8 cellular contexts compared by ENCODE assay signal in genomic region chr9:34627716-34628655, GRCh38. TPM values are rescaled to one million over a fixed set of nuclear protein-coding genes. Genes with fewer than 3 reads are reported as not detected.
A peak's percentile ranks its signal among the peaks of the same experiment; 100 is the strongest.
DNase-seq lines count a peak whose midpoint lies in the region; ATAC-seq and TF ChIP-seq lines count a peak whose summit lies in the region.

No MANE protein-coding gene starts in this region.

- H3K4me3 ChIP-seq in iPS-11a (ENCODE audit: low read depth, low read length) = peak overlapping the region; percentile 6
- no peak overlapping the region for H3K4me3 ChIP-seq in skeletal muscle satellite cell (ENCODE audit: low read length)
- H3K4me3 ChIP-seq in lower leg skin (ENCODE audit: low read depth, poor library complexity, severe bottlenecking) = no peak overlapping the region

- H3K4me3 Mint-ChIP-seq in T-helper 2 cell treated with Interferon-gamma antibody and Interleukin-4, amounts not matched to agents 5 μg/mL and 100 μg/mL, for 36 hours = peak overlapping the region; percentile 81
- peak overlapping the region; percentile 73 for H3K4me3 Mint-ChIP-seq in activated CD8-positive, alpha-beta T cell treated with anti-CD3 and anti-CD28 coated beads, Interleukin-2, amount 10 ng/mL, durations not matched to agents 7 days and 5 days

- peaks cover 11% of the 10 kb centered on the region for H3K4me1 ChIP-seq in skeletal muscle satellite cell (ENCODE audit: control insufficient read depth, insufficient read depth, low read length)

- no peaks in the 10 kb centered on the region for H3K9me3 ChIP-seq in skeletal muscle satellite cell (replicated peaks; ENCODE audit: low read length)

- H3K36me3 ChIP-seq in skeletal muscle satellite cell (ENCODE audit: insufficient read depth, low read length) = no peaks in the 10 kb centered on the region

- intact Hi-C loops in lower leg skin (cut with DNase I; ENCODE audit: low total_unique reads) = no loop called here

- peaks cover 83% of the 10 kb centered on the region for H3K27me3 ChIP-seq in skeletal muscle satellite cell (ENCODE audit: control insufficient read depth, insufficient read depth, low read length)

- peaks cover 70% of the 10 kb centered on the region for H3K27me3 Mint-ChIP-seq in T-helper 2 cell treated with Interferon-gamma antibody and Interleukin-4, amounts not matched to agents 5 μg/mL and 100 μg/mL, for 36 hours (ENCODE audit: low read depth)
- peaks cover 63% of the 10 kb centered on the region for H3K27me3 Mint-ChIP-seq in activated CD8-positive, alpha-beta T cell treated with anti-CD3 and anti-CD28 coated beads, Interleukin-2, amount 10 ng/mL, durations not matched to agents 7 days and 5 days (ENCODE audit: low read depth)

- H3K9me3 Mint-ChIP-seq in T-helper 2 cell treated with Interferon-gamma antibody and Interleukin-4, amounts not matched to agents 5 μg/mL and 100 μg/mL, for 36 hours = no peaks in the 10 kb centered on the region
- H3K9me3 Mint-ChIP-seq in activated CD8-positive, alpha-beta T cell treated with anti-CD3 and anti-CD28 coated beads, Interleukin-2, amount 10 ng/mL, durations not matched to agents 7 days and 5 days (ENCODE audit: insufficient read depth) = no peaks in the 10 kb centered on the region

- no peak for ATAC-seq in activated CD8-positive, alpha-beta T cell treated with anti-CD3 and anti-CD28 coated beads, Interleukin-2, amount 10 ng/mL, durations not matched to agents 7 days and 5 days

- no peak overlapping the region for H3K9ac ChIP-seq in skeletal muscle satellite cell (ENCODE audit: low read depth, low read length)

- 49 to 51% methylated on average over 19 to 20 of the region's 20 CpGs for WGBS in lower leg skin, 2 donors

- no peak for DNase-seq in T-helper 2 cell treated with Interferon-gamma antibody and Interleukin-4, amounts not matched to agents 5 μg/mL and 100 μg/mL, for 36 hours (ENCODE audit: low spot score)
- DNase-seq in T-helper 2 cell = no peak
- no peak for DNase-seq in activated CD8-positive, alpha-beta T cell treated with anti-CD3 and anti-CD28 coated beads, Interleukin-2, amount 10 ng/mL, durations not matched to agents 7 days and 5 days
- no peak for DNase-seq in lower leg skin (ENCODE audit: low spot score in 2 of 2)
- DNase-seq in cerebellum (ENCODE audit: low spot score) = no peak
- no peak for DNase-seq in middle frontal gyrus (ENCODE audit: extremely low spot score, low spot score)

- peaks cover 12% of the 10 kb centered on the region for H3K4me1 Mint-ChIP-seq in T-helper 2 cell treated with Interferon-gamma antibody and Interleukin-4, amounts not matched to agents 5 μg/mL and 100 μg/mL, for 36 hours (ENCODE audit: low read depth)
- H3K4me1 Mint-ChIP-seq in activated CD8-positive, alpha-beta T cell treated with anti-CD3 and anti-CD28 coated beads, Interleukin-2, amount 10 ng/mL, durations not matched to agents 7 days and 5 days (ENCODE audit: low read depth) = peaks cover 20% of the 10 kb centered on the region

- POLR2A ChIA-PET in activated CD8-positive, alpha-beta T cell treated with anti-CD3 and anti-CD28 coated beads, Interleukin-2, amount 10 ng/mL, durations not matched to agents 7 days and 5 days (lab: Charles Lee) = no interaction called here

- no peak for TF ChIP-seq POLR2A in lower leg skin (IDR thresholded peaks at IDR 0.05)

- CTCF ChIA-PET in activated CD8-positive, alpha-beta T cell treated with anti-CD3 and anti-CD28 coated beads, Interleukin-2, amount 10 ng/mL, durations not matched to agents 7 days and 5 days (lab: Charles Lee) = no interaction called here

- H3K36me3 Mint-ChIP-seq in T-helper 2 cell treated with Interferon-gamma antibody and Interleukin-4, amounts not matched to agents 5 μg/mL and 100 μg/mL, for 36 hours (ENCODE audit: low read depth) = peaks cover 2% of the 10 kb centered on the region
- peaks cover 2% of the 10 kb centered on the region for H3K36me3 Mint-ChIP-seq in activated CD8-positive, alpha-beta T cell treated with anti-CD3 and anti-CD28 coated beads, Interleukin-2, amount 10 ng/mL, durations not matched to agents 7 days and 5 days (ENCODE audit: low read depth)

- H3K4me2 ChIP-seq in skeletal muscle satellite cell (ENCODE audit: low read length) = peak overlapping the region; percentile 87

- H3K27ac Mint-ChIP-seq in T-helper 2 cell treated with Interferon-gamma antibody and Interleukin-4, amounts not matched to agents 5 μg/mL and 100 μg/mL, for 36 hours = peak overlapping the region; percentile 37
- no peak overlapping the region for H3K27ac Mint-ChIP-seq in activated CD8-positive, alpha-beta T cell treated with anti-CD3 and anti-CD28 coated beads, Interleukin-2, amount 10 ng/mL, durations not matched to agents 7 days and 5 days

- TF ChIP-seq CTCF in lower leg skin (IDR thresholded peaks at IDR 0.05) = no peak

RNA-seq across cellular contexts. Expression of gene ARID3C, which starts 0.9 kb away (rescaled TPM):
- total RNA-seq in activated CD8-positive, alpha-beta T cell treated with anti-CD3 and anti-CD28 coated beads, Interleukin-2, amount 10 ng/mL, durations not matched to agents 7 days and 5 days = under 1 TPM in 1 of 2 experiments, not detected in 1; 0.34 TPM
- total RNA-seq in skeletal muscle satellite cell (2012; rRNA removed) = not detected in 2 replicates
- total RNA-seq in lower leg skin (under 1 TPM in 2 of 4 donors, not detected in 2; 0.23 to 0.34 TPM), cerebellum (0.45 TPM)

RNA-seq across cellular contexts. Expression of gene DCTN3, which starts 7.7 kb away (rescaled TPM):
- 100 to 1,000 TPM; 134 to 140 TPM for total RNA-seq in activated CD8-positive, alpha-beta T cell treated with anti-CD3 and anti-CD28 coated beads, Interleukin-2, amount 10 ng/mL, durations not matched to agents 7 days and 5 days
- 67.9 and 82.6 TPM in 2 replicates for total RNA-seq in skeletal muscle satellite cell (2012; rRNA removed)
- total RNA-seq in lower leg skin (100 to 1,000 TPM in 3 of 4 donors, 10 to 100 TPM in 1; 80.8 to 166 (median 127) TPM), cerebellum (57.4 TPM)

RNA-seq across cellular contexts. Expression of gene SIGMAR1, which starts 9.6 kb away (rescaled TPM):
- total RNA-seq in activated CD8-positive, alpha-beta T cell treated with anti-CD3 and anti-CD28 coated beads, Interleukin-2, amount 10 ng/mL, durations not matched to agents 7 days and 5 days = 10 to 100 TPM; 66.7 to 66.9 TPM
- 127 and 135 TPM in 2 replicates for total RNA-seq in skeletal muscle satellite cell (2012; rRNA removed)
- total RNA-seq in lower leg skin (100 to 1,000 TPM in 3 of 4 donors, 10 to 100 TPM in 1; 99.1 to 130 (median 107) TPM), cerebellum (24.3 TPM)

RNA-seq across cellular contexts. Expression of gene RPP25L, which starts 16.1 kb away (rescaled TPM):
- total RNA-seq in activated CD8-positive, alpha-beta T cell treated with anti-CD3 and anti-CD28 coated beads, Interleukin-2, amount 10 ng/mL, durations not matched to agents 7 days and 5 days = 10 to 100 TPM; 23.2 to 26.4 TPM
- total RNA-seq in skeletal muscle satellite cell (2012; rRNA removed) = 27.1 and 31.9 TPM in 2 replicates
- total RNA-seq in lower leg skin = 10 to 100 TPM; 17.0 to 39.0 (median 26.6) TPM
- 5.7 TPM for total RNA-seq in cerebellum

RNA-seq across cellular contexts. Expression of gene GALT, which starts 18.5 kb away (rescaled TPM):
- 10 to 100 TPM; 79.1 to 83.9 TPM for total RNA-seq in activated CD8-positive, alpha-beta T cell treated with anti-CD3 and anti-CD28 coated beads, Interleukin-2, amount 10 ng/mL, durations not matched to agents 7 days and 5 days
- 14.0 and 17.0 TPM in 2 replicates for total RNA-seq in skeletal muscle satellite cell (2012; rRNA removed)
- total RNA-seq in lower leg skin (10 to 100 TPM; 41.2 to 84.9 (median 55.5) TPM), cerebellum (59.7 TPM)
